In genomic region chr5:93189707-93190120, GRCh38 we compare ENCODE assay signal across 1 cellular context.
TF ChIP-seq lines count a peak whose summit lies in the region.

No MANE protein-coding gene starts in this region.

TF ChIP-seq in GM23338, 12 proteins besides CTCF, POLR2A, EP300 and RAD21 (continued from another document):
- TF ChIP-seq ETS1 (IDR thresholded peaks at IDR 0.05) (no peak), ZNF462 (CRISPR knock-in tag; IDR thresholded peaks at IDR 0.05) (no peak), CREB1 (CRISPR knock-in tag; IDR thresholded peaks at IDR 0.05; ENCODE audit: low read depth) (no peak), ZNF114 (CRISPR knock-in tag; IDR thresholded peaks at IDR 0.05) (no peak), POLR2AphosphoS5 (IDR thresholded peaks at IDR 0.05; ENCODE audit: low read depth) (no peak), ZNF331 (CRISPR knock-in tag; IDR thresholded peaks at IDR 0.05; ENCODE audit: low read depth) (no peak)
TF ChIP-seq in GM23338: peak in this region for 0.
